In the genomic region with DNA sequence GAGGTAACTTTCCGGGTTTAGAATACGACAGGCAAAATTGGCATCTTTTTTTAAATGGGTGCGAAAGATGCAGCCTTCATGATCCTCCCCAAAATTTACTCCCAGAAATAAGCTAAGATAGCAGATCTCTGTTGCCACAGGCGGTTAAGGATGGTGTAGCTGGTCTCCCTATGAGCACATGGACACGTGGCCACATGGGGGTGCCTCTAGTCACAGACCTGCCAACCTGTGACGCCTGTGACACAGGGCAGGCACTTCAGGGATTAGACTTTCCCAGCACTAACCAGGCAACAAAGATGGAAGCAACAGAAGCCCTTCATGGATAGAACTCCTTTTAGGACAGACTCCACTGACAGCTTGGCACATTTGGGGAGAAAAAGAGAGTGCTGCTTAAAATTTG, we compare ENCODE assay signal across 1 cellular context.
TF ChIP-seq lines count a peak whose summit lies in the region.

No MANE protein-coding gene starts in this region.

TF ChIP-seq in WTC11, 78 proteins besides CTCF, POLR2A, EP300 and RAD21 (continued from another document):
- TF ChIP-seq, protein P1, sequence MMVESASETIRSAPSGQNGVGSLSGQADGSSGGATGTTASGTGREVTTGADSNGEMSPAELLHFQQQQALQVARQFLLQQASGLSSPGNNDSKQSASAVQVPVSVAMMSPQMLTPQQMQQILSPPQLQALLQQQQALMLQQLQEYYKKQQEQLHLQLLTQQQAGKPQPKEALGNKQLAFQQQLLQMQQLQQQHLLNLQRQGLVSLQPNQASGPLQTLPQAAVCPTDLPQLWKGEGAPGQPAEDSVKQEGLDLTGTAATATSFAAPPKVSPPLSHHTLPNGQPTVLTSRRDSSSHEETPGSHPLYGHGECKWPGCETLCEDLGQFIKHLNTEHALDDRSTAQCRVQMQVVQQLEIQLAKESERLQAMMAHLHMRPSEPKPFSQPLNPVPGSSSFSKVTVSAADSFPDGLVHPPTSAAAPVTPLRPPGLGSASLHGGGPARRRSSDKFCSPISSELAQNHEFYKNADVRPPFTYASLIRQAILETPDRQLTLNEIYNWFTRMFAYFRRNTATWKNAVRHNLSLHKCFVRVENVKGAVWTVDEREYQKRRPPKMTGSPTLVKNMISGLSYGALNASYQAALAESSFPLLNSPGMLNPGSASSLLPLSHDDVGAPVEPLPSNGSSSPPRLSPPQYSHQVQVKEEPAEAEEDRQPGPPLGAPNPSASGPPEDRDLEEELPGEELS (CRISPR knock-in tag; IDR thresholded peaks at IDR 0.05) = no peak
- TF ChIP-seq, protein P2, sequence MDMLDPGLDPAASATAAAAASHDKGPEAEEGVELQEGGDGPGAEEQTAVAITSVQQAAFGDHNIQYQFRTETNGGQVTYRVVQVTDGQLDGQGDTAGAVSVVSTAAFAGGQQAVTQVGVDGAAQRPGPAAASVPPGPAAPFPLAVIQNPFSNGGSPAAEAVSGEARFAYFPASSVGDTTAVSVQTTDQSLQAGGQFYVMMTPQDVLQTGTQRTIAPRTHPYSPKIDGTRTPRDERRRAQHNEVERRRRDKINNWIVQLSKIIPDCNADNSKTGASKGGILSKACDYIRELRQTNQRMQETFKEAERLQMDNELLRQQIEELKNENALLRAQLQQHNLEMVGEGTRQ (CRISPR knock-in tag; IDR thresholded peaks at IDR 0.05) = peak; percentile 58
- TF ChIP-seq NFE2L1 (CRISPR knock-in tag; IDR thresholded peaks at IDR 0.05) (no peak), JAZF1 (CRISPR knock-in tag; IDR thresholded peaks at IDR 0.05) (no peak), ESRRA (CRISPR knock-in tag; IDR thresholded peaks at IDR 0.05; ENCODE audit: borderline replicate concordance) (no peak)
- TF ChIP-seq, protein P3, sequence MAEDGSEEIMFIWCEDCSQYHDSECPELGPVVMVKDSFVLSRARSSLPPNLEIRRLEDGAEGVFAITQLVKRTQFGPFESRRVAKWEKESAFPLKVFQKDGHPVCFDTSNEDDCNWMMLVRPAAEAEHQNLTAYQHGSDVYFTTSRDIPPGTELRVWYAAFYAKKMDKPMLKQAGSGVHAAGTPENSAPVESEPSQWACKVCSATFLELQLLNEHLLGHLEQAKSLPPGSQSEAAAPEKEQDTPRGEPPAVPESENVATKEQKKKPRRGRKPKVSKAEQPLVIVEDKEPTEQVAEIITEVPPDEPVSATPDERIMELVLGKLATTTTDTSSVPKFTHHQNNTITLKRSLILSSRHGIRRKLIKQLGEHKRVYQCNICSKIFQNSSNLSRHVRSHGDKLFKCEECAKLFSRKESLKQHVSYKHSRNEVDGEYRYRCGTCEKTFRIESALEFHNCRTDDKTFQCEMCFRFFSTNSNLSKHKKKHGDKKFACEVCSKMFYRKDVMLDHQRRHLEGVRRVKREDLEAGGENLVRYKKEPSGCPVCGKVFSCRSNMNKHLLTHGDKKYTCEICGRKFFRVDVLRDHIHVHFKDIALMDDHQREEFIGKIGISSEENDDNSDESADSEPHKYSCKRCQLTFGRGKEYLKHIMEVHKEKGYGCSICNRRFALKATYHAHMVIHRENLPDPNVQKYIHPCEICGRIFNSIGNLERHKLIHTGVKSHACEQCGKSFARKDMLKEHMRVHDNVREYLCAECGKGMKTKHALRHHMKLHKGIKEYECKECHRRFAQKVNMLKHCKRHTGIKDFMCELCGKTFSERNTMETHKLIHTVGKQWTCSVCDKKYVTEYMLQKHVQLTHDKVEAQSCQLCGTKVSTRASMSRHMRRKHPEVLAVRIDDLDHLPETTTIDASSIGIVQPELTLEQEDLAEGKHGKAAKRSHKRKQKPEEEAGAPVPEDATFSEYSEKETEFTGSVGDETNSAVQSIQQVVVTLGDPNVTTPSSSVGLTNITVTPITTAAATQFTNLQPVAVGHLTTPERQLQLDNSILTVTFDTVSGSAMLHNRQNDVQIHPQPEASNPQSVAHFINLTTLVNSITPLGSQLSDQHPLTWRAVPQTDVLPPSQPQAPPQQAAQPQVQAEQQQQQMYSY (CRISPR knock-in tag; IDR thresholded peaks at IDR 0.05) = no peak
